9 cellular contexts compared by ENCODE assay signal in genomic region chr3:58025824-58026579, GRCh38. TPM values are rescaled to one million over a fixed set of nuclear protein-coding genes. Genes with fewer than 3 reads are reported as not detected.
A peak's percentile ranks its signal among the peaks of the same experiment; 100 is the strongest.
DNase-seq lines count a peak whose midpoint lies in the region; ATAC-seq and TF ChIP-seq lines count a peak whose summit lies in the region.
"Had no signal": no experiment of that assay in that cellular context is flagged by ENCODE, and none has a peak within 500 bp of the region (broad histone marks: within the 10 kb centered on the region; RNA-seq: fewer than 3 reads in every experiment).

No MANE protein-coding gene starts in this region.

- H2BK120ac ChIP-seq in mesenchymal stem cell (ENCODE audit: low read depth, low read length), result no peak overlapping the region

- H3K9ac ChIP-seq in mesenchymal stem cell (ENCODE audit: low read length), result no peak overlapping the region

- no peak overlapping the region for H2AFZ ChIP-seq in mesenchymal stem cell (ENCODE audit: low read depth, low read length)

- H2BK15ac ChIP-seq in mesenchymal stem cell (ENCODE audit: low read depth, poor library complexity, severe bottlenecking), result no peak overlapping the region

- H3K4me3 ChIP-seq in body of pancreas (no peak overlapping the region), mesenchymal stem cell (ENCODE audit: insufficient read depth in 1 of 2, low read depth in 1 of 2, low read length in 2 of 2) (no peak overlapping the region), gastrocnemius medialis (no peak overlapping the region)
- H3K4me3 ChIP-seq in naive thymus-derived CD4-positive, alpha-beta T cell (ENCODE audit: low read length), result no peak overlapping the region

- peak overlapping the region; percentile 37 for H4K91ac ChIP-seq in mesenchymal stem cell (ENCODE audit: low read length)

- peak; percentile 29 for ATAC-seq in body of pancreas
- ATAC-seq in HG03457 (IDR thresholded peaks at IDR 0.05; ENCODE audit: unreplicated experiment), result no peak
- no peak for ATAC-seq in naive thymus-derived CD4-positive, alpha-beta T cell
- ATAC-seq in HG03045 (IDR thresholded peaks at IDR 0.05; ENCODE audit: unreplicated experiment), result no peak
- no peak for ATAC-seq in gastrocnemius medialis

- no peak overlapping the region for H3K4ac ChIP-seq in mesenchymal stem cell (ENCODE audit: low read depth in 1 of 2, low read length in 2 of 2)

- CTCF ChIA-PET in naive thymus-derived CD4-positive, alpha-beta T cell (lab: Charles Lee), result no interaction called here

- H3K4me1 ChIP-seq in body of pancreas (peaks cover 58% of the 10 kb centered on the region), mesenchymal stem cell (ENCODE audit: control insufficient read depth, insufficient read depth, low read depth, low read length) (peaks cover 30% of the 10 kb centered on the region), gastrocnemius medialis (no peaks in the 10 kb centered on the region)
- H3K4me1 ChIP-seq in naive thymus-derived CD4-positive, alpha-beta T cell (ENCODE audit: control insufficient read depth in 2 of 2, insufficient read depth in 2 of 2, low read length in 2 of 2), result no peaks in the 10 kb centered on the region

- H4K8ac ChIP-seq in mesenchymal stem cell (ENCODE audit: low read length), result no peak overlapping the region

- no peak overlapping the region for H3K4me2 ChIP-seq in mesenchymal stem cell (ENCODE audit: low read length, poor library complexity, severe bottlenecking)

- H2BK5ac ChIP-seq in mesenchymal stem cell (ENCODE audit: low read depth, low read length, poor library complexity, severe bottlenecking), result no peak overlapping the region

- POLR2A ChIA-PET in naive thymus-derived CD4-positive, alpha-beta T cell (lab: Charles Lee), result no interaction called here

- H3K23ac ChIP-seq in mesenchymal stem cell (ENCODE audit: low read length in 2 of 2), result no peak overlapping the region

- H3K36me3 ChIP-seq in body of pancreas (replicated peaks in 1 of 2; ENCODE audit: insufficient read depth in 1 of 2, low read depth in 2 of 2), result no peaks in the 10 kb centered on the region
- peaks cover 0 to 2% of the 10 kb centered on the region in 2 experiments for H3K36me3 ChIP-seq in mesenchymal stem cell (ENCODE audit: control insufficient read depth in 1 of 2, insufficient read depth in 2 of 2, low read depth in 1 of 2, low read length in 2 of 2)
- H3K36me3 ChIP-seq in naive thymus-derived CD4-positive, alpha-beta T cell (ENCODE audit: control insufficient read depth in 2 of 3, insufficient read depth in 3 of 3, low read length in 3 of 3), result no peaks in the 10 kb centered on the region
- no peaks in the 10 kb centered on the region for H3K36me3 ChIP-seq in gastrocnemius medialis

- peak overlapping the region; percentile 60 to 86 (median 66) for H3K27ac ChIP-seq in body of pancreas
- no peak overlapping the region for H3K27ac ChIP-seq in mesenchymal stem cell (ENCODE audit: low read length, poor library complexity, severe bottlenecking)
- no peak overlapping the region for H3K27ac ChIP-seq in naive thymus-derived CD4-positive, alpha-beta T cell (ENCODE audit: low read depth, low read length)
- peak overlapping the region in 1 of 4 donors; percentile 6 for H3K27ac ChIP-seq in gastrocnemius medialis

- H3K14ac ChIP-seq in mesenchymal stem cell (ENCODE audit: low read length in 2 of 2), result no peak overlapping the region

- DNase-seq in Caki2 (ENCODE audit: low read depth) (peak; percentile 75), NCI-H2081 (lab: John Stamatoyannopoulos, UW) (peak; percentile 51 to 78), body of pancreas (peak; percentile 45 to 77 (median 70)), mesenchymal stem cell (peak; percentile 78), gastrocnemius medialis (no peak)
- no peak for DNase-seq in naive thymus-derived CD4-positive, alpha-beta T cell
- DNase-seq: activated CD4-positive, alpha-beta T cell treated with anti-CD3 and anti-CD28 coated beads, Interleukin-2, amount 50 U/mL, for 1 hour had no signal

- TF ChIP-seq POLR2A in body of pancreas (IDR thresholded peaks at IDR 0.05) (no peak), gastrocnemius medialis (IDR thresholded peaks at IDR 0.05) (no peak)

- peak overlapping the region in 1 of 10 donors; percentile 30 for H3K4me3 Mint-ChIP-seq in naive thymus-derived CD4-positive, alpha-beta T cell

- no peaks in the 10 kb centered on the region for H3K27me3 Mint-ChIP-seq in naive thymus-derived CD4-positive, alpha-beta T cell

- H3K9me3 Mint-ChIP-seq in naive thymus-derived CD4-positive, alpha-beta T cell, result no peaks in the 10 kb centered on the region

- H3K27me3 ChIP-seq in body of pancreas, result no peaks in the 10 kb centered on the region
- H3K27me3 ChIP-seq in mesenchymal stem cell (ENCODE audit: control insufficient read depth in 1 of 2, insufficient read depth in 1 of 2, low read length in 2 of 2), result no peaks in the 10 kb centered on the region
- no peaks in the 10 kb centered on the region for H3K27me3 ChIP-seq in naive thymus-derived CD4-positive, alpha-beta T cell (ENCODE audit: control insufficient read depth in 2 of 2, insufficient read depth in 2 of 2, low read length in 2 of 2)
- H3K27me3 ChIP-seq in gastrocnemius medialis, result no peaks in the 10 kb centered on the region

- 25 to 31% methylated on average over 12 of the region's 12 CpGs for WGBS in body of pancreas, 2 donors
- 65% methylated on average over 11 of the region's 12 CpGs for WGBS in mesenchymal stem cell

- no peak overlapping the region for H2AK5ac ChIP-seq in mesenchymal stem cell (ENCODE audit: low read length, severe bottlenecking)

- H3K27ac Mint-ChIP-seq in naive thymus-derived CD4-positive, alpha-beta T cell, result peak overlapping the region in 4 of 9 donors; percentile 33 to 71 (median 56)

- intact Hi-C loops in body of pancreas (cut with DNase I) (no loop called here), gastrocnemius medialis (cut with DNase I; ENCODE audit: low total_unique reads) (no loop called here)
- intact Hi-C loops in naive thymus-derived CD4-positive, alpha-beta T cell (cut with micrococcal nuclease), result no loop called here

- peaks cover 23 to 63% (median 46%) of the 10 kb centered on the region in 7 donors for H3K4me1 Mint-ChIP-seq in naive thymus-derived CD4-positive, alpha-beta T cell

- H3K9me3 ChIP-seq in body of pancreas, result no peaks in the 10 kb centered on the region
- H3K9me3 ChIP-seq in mesenchymal stem cell (ENCODE audit: control insufficient read depth, low read length), result no peaks in the 10 kb centered on the region
- H3K9me3 ChIP-seq in naive thymus-derived CD4-positive, alpha-beta T cell (ENCODE audit: control insufficient read depth in 2 of 3, low read length in 3 of 3), result no peaks in the 10 kb centered on the region
- no peaks in the 10 kb centered on the region for H3K9me3 ChIP-seq in gastrocnemius medialis

- H2BK12ac ChIP-seq in mesenchymal stem cell (ENCODE audit: low read length in 2 of 2), result no peak overlapping the region

- in situ Hi-C loops in Caki2 (cut with HindIII; ENCODE audit: low pct_unique_long_range_greater_than_20kb, low sequenced_read_pairs), result no loop called here
- in situ Hi-C loops in gastrocnemius medialis (cut with MboI; ENCODE audit: low sequenced_read_pairs in 4 of 4), result no loop called here

- no peak for TF ChIP-seq CTCF in body of pancreas (IDR thresholded peaks at IDR 0.05)
- no peak for TF ChIP-seq CTCF in gastrocnemius medialis (IDR thresholded peaks at IDR 0.05 in 4 of 5, conservative IDR thresholded peaks at IDR 0.05 in 1 of 5)

- peak overlapping the region in 1 of 2 experiments; percentile 71 for H3K18ac ChIP-seq in mesenchymal stem cell (ENCODE audit: low read depth in 1 of 2, low read length in 2 of 2)

- H3K79me1 ChIP-seq in mesenchymal stem cell (replicated peaks; ENCODE audit: low read length, poor library complexity, severe bottlenecking), result peaks cover 8% of the 10 kb centered on the region

- peaks cover 0 to 18% (median 4%) of the 10 kb centered on the region in 5 donors for H3K36me3 Mint-ChIP-seq in naive thymus-derived CD4-positive, alpha-beta T cell

RNA-seq across cellular contexts. Expression of gene FLNB, which starts 17.8 kb away (rescaled TPM):
- total RNA-seq in Caki2 (2014; rRNA removed; shearing (Covaris generic); ENCODE audit: low replicate concordance), result 173 and 197 TPM in 2 replicates
- 100 to 1,000 TPM; 104 to 121 TPM for total RNA-seq in body of pancreas
- polyA plus RNA-seq in mesenchymal stem cell (2013, experiment 1 of 2), result 55.8 TPM
- 47.9 TPM for polyA plus RNA-seq in mesenchymal stem cell (2013, experiment 2 of 2)
- 10 to 100 TPM; 39.3 to 66.7 (median 64.9) TPM for total RNA-seq in naive thymus-derived CD4-positive, alpha-beta T cell
- polyA plus RNA-seq in naive thymus-derived CD4-positive, alpha-beta T cell, result 10 to 100 TPM; 15.7 to 42.2 TPM
- 10 to 100 TPM; 10.9 to 21.5 (median 12.0) TPM for total RNA-seq in gastrocnemius medialis

Comparison
In these comparisons a context has a peak if more than half of its experiments do, and no peak if none do; other contexts are left out.
1. DNase-seq: peak in Caki2 (single experiment), NCI-H2081 (2 of 2), body of pancreas (4 of 4) and mesenchymal stem cell (single experiment); none in naive thymus-derived CD4-positive, alpha-beta T cell (0 of 9) and gastrocnemius medialis (0 of 2).
2. H3K27ac ChIP-seq: peak in body of pancreas (4 of 4); none in mesenchymal stem cell (single experiment) and naive thymus-derived CD4-positive, alpha-beta T cell (single experiment).